In the genomic region with DNA sequence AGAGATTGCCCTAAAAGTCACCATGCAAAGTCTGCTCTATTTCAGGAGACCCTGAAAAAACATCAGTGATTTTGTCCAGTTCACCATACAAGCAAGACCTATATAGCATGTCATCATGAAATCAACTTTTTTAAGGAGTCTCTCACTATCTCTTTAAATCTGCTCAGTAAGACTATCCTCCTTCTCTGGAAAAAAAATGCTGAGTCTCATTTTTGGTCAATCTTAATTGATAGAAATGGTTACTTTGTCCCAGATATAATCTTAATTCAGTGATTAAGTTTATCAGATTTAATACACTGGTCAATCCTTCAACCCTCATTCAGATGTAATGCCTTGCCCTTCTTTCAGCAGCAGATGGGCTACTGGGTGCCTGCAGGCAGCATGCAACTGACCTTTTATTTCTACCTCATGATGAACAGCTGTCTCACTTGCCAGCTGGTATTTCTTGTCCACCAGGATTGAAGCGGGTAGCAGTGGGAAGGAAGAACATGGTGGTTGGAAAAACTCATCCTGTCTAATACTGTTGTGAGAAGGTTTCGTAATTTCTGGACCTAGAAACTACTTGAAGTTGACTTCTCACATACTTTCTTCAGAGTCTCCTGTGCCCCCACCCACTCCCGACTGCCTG, we compare ENCODE assay signal across 25 cellular contexts.
"Had no signal": no experiment of that assay in that cellular context is flagged by ENCODE, and none has a peak within 500 bp of the region (broad histone marks: within the 10 kb centered on the region; RNA-seq: fewer than 3 reads in every experiment).

No MANE protein-coding gene starts in this region.

- ATAC-seq: gastrocnemius medialis; left lobe of liver; mucosa of descending colon; naive thymus-derived CD4-positive, alpha-beta T cell had no signal

- H3K27ac ChIP-seq: colonic mucosa, esophagus squamous epithelium, gastrocnemius medialis, neural progenitor cell, parathyroid adenoma, right atrium auricular region, sigmoid colon, skin epidermis, spleen, stomach, thyroid gland had no signal

- H2AFZ ChIP-seq: neural progenitor cell, parathyroid adenoma had no signal

- H3K4me3 ChIP-seq: colonic mucosa, esophagus squamous epithelium, gastrocnemius medialis, lung, mucosa of descending colon, neural progenitor cell, right atrium auricular region, sigmoid colon, skin epidermis, spleen, stomach, thyroid gland had no signal

- H3K79me2 ChIP-seq: parathyroid adenoma had no signal

- H3K36me3 ChIP-seq: colonic mucosa, esophagus squamous epithelium, gastrocnemius medialis, neural progenitor cell, right atrium auricular region, sigmoid colon, spleen, stomach, thyroid gland had no signal

- H3K9ac ChIP-seq: neural progenitor cell, parathyroid adenoma had no signal

- FAIRE-seq: endothelial cell of umbilical vein, kidney had no signal

- DNase-seq: colonic mucosa; dermis blood vessel endothelial cell; effector memory CD4-positive, alpha-beta T cell; erythroblast; esophagus squamous epithelium; gastrocnemius medialis; head of caudate nucleus; kidney; mesenchymal stem cell; mucosa of descending colon; naive thymus-derived CD4-positive, alpha-beta T cell; sigmoid colon; spleen; stimulated activated CD4-positive, alpha-beta T cell treated with anti-CD3 and anti-CD28 coated beads, Interleukin-15, amount 100 ng/mL, for 24 hours; stimulated activated CD4-positive, alpha-beta T cell treated with anti-CD3 and anti-CD28 coated beads, Interleukin-2, amount 100 ng/mL, for 48 hours; stimulated activated naive CD4-positive, alpha-beta T cell; stomach; thyroid gland had no signal

- H3K4me1 ChIP-seq: colonic mucosa, esophagus squamous epithelium, gastrocnemius medialis, neural progenitor cell, parathyroid adenoma, right atrium auricular region, spleen, stomach, thyroid gland had no signal

- H3K9me3 ChIP-seq: colonic mucosa, gastrocnemius medialis, right atrium auricular region, sigmoid colon, thyroid gland had no signal

- H3K4me2 ChIP-seq: neural progenitor cell had no signal

- H3K27me3 ChIP-seq: colonic mucosa, esophagus squamous epithelium, gastrocnemius medialis, neural progenitor cell, right atrium auricular region, sigmoid colon, spleen, stomach, thyroid gland had no signal
